Comparison of ENCODE assay signal across 8 cellular contexts in the genomic region with DNA sequence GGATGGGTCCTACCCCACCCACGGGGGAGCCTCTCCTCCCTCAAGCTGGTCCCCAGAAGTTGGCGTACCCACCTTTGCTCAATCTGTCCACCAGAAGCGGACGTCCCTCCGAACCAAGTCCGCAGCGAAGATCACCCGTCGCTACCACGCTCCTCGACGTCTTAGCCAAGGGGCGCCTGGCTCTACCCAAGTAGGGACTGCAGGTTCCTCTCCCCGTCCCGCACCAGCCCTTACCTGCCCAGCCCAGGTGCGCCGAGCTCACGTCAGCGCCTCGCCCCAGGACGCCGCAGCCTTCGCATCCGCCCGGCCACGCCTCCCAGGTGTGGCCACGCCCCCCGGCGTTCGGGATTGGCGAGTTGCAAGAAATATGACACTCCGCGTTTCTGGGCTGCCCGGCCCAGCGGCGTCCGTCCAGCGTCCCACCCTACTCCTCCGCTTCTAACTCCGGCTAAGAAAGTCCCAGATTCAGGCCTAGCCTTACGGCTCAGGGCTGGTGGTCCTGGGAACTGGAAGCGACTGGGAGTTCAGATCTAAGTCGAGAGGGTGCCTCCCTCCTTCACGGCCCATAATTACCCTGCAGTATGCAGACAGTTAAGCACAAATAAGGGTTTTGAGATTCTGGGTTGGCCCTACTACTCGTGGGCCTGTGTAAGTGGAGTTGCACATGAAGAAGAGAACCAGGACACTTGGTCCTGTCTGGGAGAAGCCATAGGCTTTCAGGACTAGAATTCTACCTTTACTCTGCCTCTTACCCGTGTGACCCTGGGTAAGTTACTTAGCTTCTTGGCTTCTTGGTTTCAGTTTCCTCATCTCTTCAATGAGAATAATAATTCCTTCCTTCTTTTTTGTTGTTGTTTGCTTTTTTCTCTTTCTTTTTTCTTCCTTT. TPM values are rescaled to one million over a fixed set of nuclear protein-coding genes. Genes with fewer than 3 reads are reported as not detected.
A peak's percentile ranks its signal among the peaks of the same experiment; 100 is the strongest.
DNase-seq lines count a peak whose midpoint lies in the region; ATAC-seq and TF ChIP-seq lines count a peak whose summit lies in the region.

A gene (minus strand): TSS at position 268 of the 886 bp plus-strand sequence. CDS start 4,729 bp downstream, outside the sequence.

- intact Hi-C loops in PC-9 (cut with micrococcal nuclease; ENCODE audit: unreplicated experiment) (loop anchor here (1.0 to 2.0 kb wide), 2 partner anchors 21 to 22 kb away; a partner anchor contains a TSS), vagina (cut with DNase I) (no loop called here)

- TF ChIP-seq CTCF in 22Rv1 (IDR thresholded peaks at IDR 0.05): no peak
- TF ChIP-seq CTCF in PC-9 (conservative IDR thresholded peaks at IDR 0.05): no peak
- no peak for TF ChIP-seq CTCF in cardiac muscle cell (IDR thresholded peaks at IDR 0.05; ENCODE audit: low read depth, low read length)
- no peak for TF ChIP-seq CTCF in progenitor cell of endocrine pancreas (IDR thresholded peaks at IDR 0.05; ENCODE audit: unreplicated experiment)
- no peak for TF ChIP-seq CTCF in vagina (IDR thresholded peaks at IDR 0.05)

- BruUV-seq in PC-9 (replicated peaks; lab: Mats Ljungman, UMichigan): TSS peak; percentile 67

- H3K9me3 Mint-ChIP-seq in activated naive CD8-positive, alpha-beta T cell treated with anti-CD3 and anti-CD28 coated beads for 36 hours: no peaks in the 10 kb centered on the region
- H3K9me3 Mint-ChIP-seq in progenitor cell of endocrine pancreas (ENCODE audit: low read depth): no peaks in the 10 kb centered on the region

- H3K27ac ChIP-seq in 22Rv1: peak within 1 kb of the TSS; percentile 80
- peak within 1 kb of the TSS; percentile 80 for H3K27ac ChIP-seq in PC-9
- peak within 1 kb of the TSS; percentile 75 for H3K27ac ChIP-seq in cardiac muscle cell
- peak within 1 kb of the TSS; percentile 75 for H3K27ac ChIP-seq in vagina

- no peaks in the 10 kb centered on the region for H3K9me2 ChIP-seq in PC-9 (ENCODE audit: insufficient read depth)

- H3K27me3 ChIP-seq in PC-9 (ENCODE audit: insufficient read depth, low read depth): no peaks in the 10 kb centered on the region
- H3K27me3 ChIP-seq in cardiac muscle cell: peaks cover 40% of the 10 kb centered on the region
- H3K27me3 ChIP-seq in vagina: no peaks in the 10 kb centered on the region

- peak within 1 kb of the TSS; percentile 89 for H3K27ac Mint-ChIP-seq in activated naive CD8-positive, alpha-beta T cell treated with anti-CD3 and anti-CD28 coated beads for 36 hours
- peak within 1 kb of the TSS; percentile 98 for H3K27ac Mint-ChIP-seq in progenitor cell of endocrine pancreas

- TF ChIP-seq POLR2A in vagina (IDR thresholded peaks at IDR 0.05): peak in 1 of 2 donors; percentile 38

- H3F3A ChIP-seq in PC-9 (ENCODE audit: insufficient read depth, low read depth): peaks cover 20% of the 10 kb centered on the region; the same call in 1 of the 2 replicates

- peak within 1 kb of the TSS; percentile 90 for H2AFZ ChIP-seq in PC-9

- peak within 1 kb of the TSS; percentile 87 for H3K4me3 Mint-ChIP-seq in activated naive CD8-positive, alpha-beta T cell treated with anti-CD3 and anti-CD28 coated beads for 36 hours
- peak within 1 kb of the TSS; percentile 94 for H3K4me3 Mint-ChIP-seq in progenitor cell of endocrine pancreas (ENCODE audit: low read depth)

- H3K36me3 ChIP-seq in PC-9 (ENCODE audit: low read depth): no peaks in the 10 kb centered on the region
- H3K36me3 ChIP-seq in cardiac muscle cell: no peaks in the 10 kb centered on the region
- H3K36me3 ChIP-seq in vagina: no peaks in the 10 kb centered on the region

- CTCF ChIA-PET in PC-9 (lab: Charles Lee): interaction anchor here (0.6 to 2.2 kb wide), 4 partner anchors 16 to 263 kb away, joined by 4 to 11 read pairs (median 7); no protein-coding TSS in a partner anchor

- H3K4me3 ChIP-seq in PC-9 (peak within 1 kb of the TSS; percentile 78), cardiac muscle cell (peak within 1 kb of the TSS; percentile 31), vagina (peak within 1 kb of the TSS; percentile 26 to 53)

- ATAC-seq in GM19043 (IDR thresholded peaks at IDR 0.05; ENCODE audit: low read depth, unreplicated experiment) (peak; percentile 95), HG03432 (IDR thresholded peaks at IDR 0.05; ENCODE audit: unreplicated experiment) (peak; percentile 95)

- peak within 1 kb of the TSS; percentile 82 for H3K4me2 ChIP-seq in PC-9

- POLR2A ChIA-PET in PC-9 (lab: Charles Lee; ENCODE audit: unreplicated experiment): interaction anchor here (0.6 to 1.0 kb wide), 11 partner anchors 14 to 201 kb away, joined by 3 to 40 read pairs (median 5); a partner anchor contains a TSS

- H3K4me1 Mint-ChIP-seq in activated naive CD8-positive, alpha-beta T cell treated with anti-CD3 and anti-CD28 coated beads for 36 hours: peaks cover 25% of the 10 kb centered on the region
- H3K4me1 Mint-ChIP-seq in progenitor cell of endocrine pancreas (ENCODE audit: low read depth): peaks cover 22% of the 10 kb centered on the region

- H4K20me1 ChIP-seq in PC-9 (ENCODE audit: insufficient read depth): no peaks in the 10 kb centered on the region; the same call in 1 of the 2 replicates

- H3K79me2 ChIP-seq in PC-9 (ENCODE audit: low read depth): peaks cover 38% of the 10 kb centered on the region

- H3K36me3 Mint-ChIP-seq in activated naive CD8-positive, alpha-beta T cell treated with anti-CD3 and anti-CD28 coated beads for 36 hours: no peaks in the 10 kb centered on the region
- no peaks in the 10 kb centered on the region for H3K36me3 Mint-ChIP-seq in progenitor cell of endocrine pancreas (ENCODE audit: insufficient read depth)

- H3K4me1 ChIP-seq in PC-9 (replicated peaks; ENCODE audit: insufficient read depth): peaks cover 41% of the 10 kb centered on the region
- H3K4me1 ChIP-seq in cardiac muscle cell (ENCODE audit: low read depth): peaks cover 15% of the 10 kb centered on the region
- H3K4me1 ChIP-seq in vagina: peaks cover 29% of the 10 kb centered on the region

- no peaks in the 10 kb centered on the region for H3K27me3 Mint-ChIP-seq in activated naive CD8-positive, alpha-beta T cell treated with anti-CD3 and anti-CD28 coated beads for 36 hours
- H3K27me3 Mint-ChIP-seq in progenitor cell of endocrine pancreas: no peaks in the 10 kb centered on the region

- peak; percentile 89 to 96 for DNase-seq in PC-9
- DNase-seq in activated naive CD8-positive, alpha-beta T cell treated with anti-CD3 and anti-CD28 coated beads for 36 hours: peak; percentile 81
- peak; percentile 83 to 90 for DNase-seq in cardiac muscle cell (ENCODE audit: low read depth in 1 of 2, low spot score in 1 of 2)
- peak; percentile 98 for DNase-seq in progenitor cell of endocrine pancreas (ENCODE audit: low spot score, unreplicated experiment)
- DNase-seq in vagina (ENCODE audit: extremely low spot score in 2 of 2): no peak

- H3K9me3 ChIP-seq in PC-9 (ENCODE audit: insufficient read depth, low read depth) (no peaks in the 10 kb centered on the region), cardiac muscle cell (ENCODE audit: low read depth) (no peaks in the 10 kb centered on the region), vagina (no peaks in the 10 kb centered on the region)

RNA-seq across cellular contexts. Expression of the gene that starts here (rescaled TPM):
- total RNA-seq in PC-9 (2021) (46.5 and 50.9 TPM in 2 replicates), cardiac muscle cell (1.4 and 2.6 TPM in 2 replicates), progenitor cell of endocrine pancreas (19.6 and 23.4 TPM in 2 replicates), vagina (83.5 TPM)
- 1 to 10 TPM; 2.1 to 2.4 TPM for total RNA-seq in activated naive CD8-positive, alpha-beta T cell treated with anti-CD3 and anti-CD28 coated beads for 36 hours
- polyA plus RNA-seq in cardiac muscle cell: 1.9 TPM in 1 of 2 replicates, not detected in the other

Comparison
In these comparisons a context has a peak if more than half of its experiments do, and no peak if none do; other contexts are left out.
1. DNase-seq: peak in PC-9 (2 of 2), activated naive CD8-positive, alpha-beta T cell treated with anti-CD3 and anti-CD28 coated beads for 36 hours (single experiment), cardiac muscle cell (2 of 2) and progenitor cell of endocrine pancreas (single experiment); none in vagina (0 of 2).
2. Peak in every context shown above with its lines, with median percentiles within 50 percentile points of each other: H3K27ac ChIP-seq and H3K4me3 ChIP-seq.